Comparison of ENCODE assay signal across 8 cellular contexts in the genomic region with DNA sequence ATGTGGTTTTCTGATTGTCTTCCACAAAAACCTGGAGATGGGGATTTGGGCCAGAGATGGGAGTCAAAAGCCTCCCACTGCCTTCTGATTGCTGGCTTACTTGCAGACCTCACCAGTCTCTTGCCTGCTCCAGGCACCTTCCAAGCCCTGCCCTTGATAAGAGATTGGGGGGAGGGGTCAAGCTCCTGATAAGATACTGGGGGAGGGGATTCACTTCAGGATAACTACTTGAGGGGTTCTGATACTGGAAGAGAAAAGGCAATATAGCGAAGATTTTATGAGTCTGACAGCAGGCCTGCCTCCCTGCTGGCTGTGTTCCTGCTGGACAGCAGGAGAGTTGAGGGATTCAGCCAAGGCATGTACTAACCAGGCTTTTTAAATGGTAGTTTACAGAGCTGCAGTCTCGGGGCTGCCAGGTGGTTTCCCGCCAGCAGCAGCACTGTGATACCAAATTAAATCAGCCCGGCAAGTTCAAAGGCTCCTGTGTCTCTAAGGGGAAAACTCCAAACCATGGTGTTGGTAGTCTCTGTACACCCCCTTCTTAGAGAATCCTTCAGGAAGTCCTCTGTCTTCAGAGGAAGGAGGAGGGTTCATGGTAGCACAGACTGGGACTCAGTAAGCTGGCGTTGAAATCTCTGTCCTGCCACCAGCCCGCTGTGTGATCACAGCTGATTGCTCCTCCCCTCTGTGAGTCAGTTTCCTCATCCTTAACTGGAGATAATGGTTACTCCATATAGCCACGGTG. TPM values are rescaled to one million over a fixed set of nuclear protein-coding genes. Genes with fewer than 3 reads are reported as not detected.
DNase-seq lines count a peak whose midpoint lies in the region; ATAC-seq and TF ChIP-seq lines count a peak whose summit lies in the region.

No MANE protein-coding gene starts in this region.

- 24 to 57% (median 42%) methylated on average over 4 to 7 of the region's 7 CpGs for WGBS in adrenal gland, 4 donors
- WGBS in hepatocyte (ENCODE audit: low lambda C conversion rate, missing lambda C conversion rate): 27% methylated on average over 7 of the region's 7 CpGs
- 43 to 65% (median 62%) methylated on average over 3 to 7 of the region's 7 CpGs for WGBS in spleen, 5 donors

- peak overlapping the region; percentile 45 for H2AFZ ChIP-seq in hepatocyte

- H3K79me2 ChIP-seq in hepatocyte: no peaks in the 10 kb centered on the region

- in situ Hi-C loops in GM13976 (cut with MboI; ENCODE audit: low sequenced_read_pairs, unreplicated experiment): no loop called here

- H3K9me2 ChIP-seq in hepatocyte (replicated peaks; ENCODE audit: insufficient read depth): no peaks in the 10 kb centered on the region

- peak overlapping the region; percentile 56 for H3K4me2 ChIP-seq in hepatocyte

- ATAC-seq in GM18505 (IDR thresholded peaks at IDR 0.05; ENCODE audit: unreplicated experiment): no peak

- no peak for TF ChIP-seq POLR2A in adrenal gland (IDR thresholded peaks at IDR 0.05)
- TF ChIP-seq POLR2A in spleen (IDR thresholded peaks at IDR 0.05): no peak
- TF ChIP-seq POLR2A in GM18505 (IDR thresholded peaks at IDR 0.05; ENCODE audit: borderline replicate concordance, extremely low read depth, insufficient read depth, insufficient read length): no peak

- peaks cover 0 to 6% of the 10 kb centered on the region in 2 donors for H3K4me1 ChIP-seq in adrenal gland (replicated peaks in 1 of 2)
- H3K4me1 ChIP-seq in hepatocyte (ENCODE audit: insufficient read depth): peaks cover 6% of the 10 kb centered on the region
- peaks cover 0 to 5% (median 0%) of the 10 kb centered on the region in 6 donors for H3K4me1 ChIP-seq in spleen

- no peaks in the 10 kb centered on the region for H4K20me1 ChIP-seq in hepatocyte (ENCODE audit: insufficient read depth, poor library complexity, severe bottlenecking)

- intact Hi-C loops in adrenal gland (cut with DNase I): no loop called here
- intact Hi-C loops in spleen (cut with DNase I; ENCODE audit: low total_unique reads): no loop called here

- peak; percentile 58 for DNase-seq in GM13976 (ENCODE audit: low spot score)
- DNase-seq in LoVo (ENCODE audit: low spot score): peak; percentile 14
- peak in 6 of 7 donors; percentile 24 to 71 (median 41) for DNase-seq in adrenal gland
- DNase-seq in hepatocyte (ENCODE audit: low spot score): peak; percentile 53
- peak; percentile 40 for DNase-seq in spleen
- no peak for DNase-seq in GF-D8 (lab: John Stamatoyannopoulos, UW)
- DNase-seq in T1000 (lab: John Stamatoyannopoulos, UW): no peak

- H3K27me3 ChIP-seq in adrenal gland: no peaks in the 10 kb centered on the region
- H3K27me3 ChIP-seq in hepatocyte: no peaks in the 10 kb centered on the region
- H3K27me3 ChIP-seq in spleen (replicated peaks in 1 of 7): no peaks in the 10 kb centered on the region

- H3K27ac ChIP-seq in adrenal gland (peak overlapping the region in 2 of 5 donors; percentile 5 to 6), hepatocyte (peak overlapping the region; percentile 37), spleen (no peak overlapping the region)

- H3K36me3 ChIP-seq in adrenal gland (replicated peaks in 1 of 2): no peaks in the 10 kb centered on the region
- no peaks in the 10 kb centered on the region for H3K36me3 ChIP-seq in hepatocyte (replicated peaks; ENCODE audit: insufficient read depth, low read depth)
- no peaks in the 10 kb centered on the region for H3K36me3 ChIP-seq in spleen

- H3K9me3 ChIP-seq in adrenal gland (replicated peaks in 1 of 3) (no peaks in the 10 kb centered on the region), hepatocyte (ENCODE audit: low read depth) (no peaks in the 10 kb centered on the region), spleen (no peaks in the 10 kb centered on the region)

- no peak overlapping the region for H3K4me3 ChIP-seq in adrenal gland
- no peak overlapping the region for H3K4me3 ChIP-seq in hepatocyte
- no peak overlapping the region for H3K4me3 ChIP-seq in spleen

- no peak for TF ChIP-seq CTCF in GM13976 (IDR thresholded peaks at IDR 0.05; ENCODE audit: borderline replicate concordance, control extremely low read depth, extremely low read depth, insufficient read depth, missing control alignments)
- no peak for TF ChIP-seq CTCF in adrenal gland (IDR thresholded peaks at IDR 0.05)
- no peak for TF ChIP-seq CTCF in hepatocyte (IDR thresholded peaks at IDR 0.05; ENCODE audit: poor library complexity)
- TF ChIP-seq CTCF in spleen (IDR thresholded peaks at IDR 0.05 in 8 of 11, conservative IDR thresholded peaks at IDR 0.05 in 3 of 11): no peak

RNA-seq across cellular contexts. Expression of gene FBXO36, which starts 58.3 kb away (rescaled TPM):
- total RNA-seq in adrenal gland (1 to 10 TPM; 4.2 to 8.6 (median 6.4) TPM), hepatocyte (2.8 and 6.1 TPM in 2 replicates), spleen (1 to 10 TPM in 5 of 7 donors, under 1 TPM in 2; 0.54 to 2.6 (median 1.5) TPM)
- polyA plus RNA-seq in adrenal gland (1 to 10 TPM; 1.9 to 9.2 (median 2.4) TPM), hepatocyte (2.6 and 3.8 TPM in 2 replicates), spleen (under 1 TPM; 0.36 to 0.59 (median 0.38) TPM)

RNA-seq across cellular contexts. Expression of gene TRIP12, which starts 58.8 kb away (rescaled TPM):
- total RNA-seq in adrenal gland (100 to 1,000 TPM in 6 of 8 donors, 10 to 100 TPM in 2; 78.1 to 242 (median 157) TPM), hepatocyte (130 and 136 TPM in 2 replicates), spleen (100 to 1,000 TPM; 177 to 263 (median 224) TPM)
- polyA plus RNA-seq in adrenal gland (100 to 1,000 TPM in 1 of 3 donors, 10 to 100 TPM in 2; 15.5 to 167 (median 23.7) TPM), hepatocyte (33.8 and 40.7 TPM in 2 replicates), spleen (10 to 100 TPM; 15.3 to 24.7 (median 18.1) TPM)

Comparison
In these comparisons a context has a peak if more than half of its experiments do, and no peak if none do; other contexts are left out.
1. DNase-seq: peak in GM13976 (single experiment), LoVo (single experiment), adrenal gland (6 of 7), hepatocyte (single experiment) and spleen (single experiment); none in GF-D8 (single experiment) and T1000 (single experiment).